11 cellular contexts compared by ENCODE assay signal in genomic region chr3:12393894-12394293, GRCh38.
DNase-seq lines count a peak whose midpoint lies in the region; TF ChIP-seq lines count a peak whose summit lies in the region.
"Had no signal": no experiment of that assay in that cellular context is flagged by ENCODE, and none has a peak within 500 bp of the region (broad histone marks: within the 10 kb centered on the region; RNA-seq: fewer than 3 reads in every experiment).

No MANE protein-coding gene starts in this region.

- no peak overlapping the region for H3K4me2 ChIP-seq in mesendoderm (ENCODE audit: low read length)

- TF ChIP-seq CTCF in AG04450 (IDR thresholded peaks at IDR 0.05; ENCODE audit: low read depth, low read length) (no peak), HFF-Myc (IDR thresholded peaks at IDR 0.05; ENCODE audit: low read depth, low read length, missing control alignments) (no peak), spleen (IDR thresholded peaks at IDR 0.05 in 8 of 11, conservative IDR thresholded peaks at IDR 0.05 in 3 of 11) (no peak), testis (IDR thresholded peaks at IDR 0.05) (no peak)

- no peak overlapping the region for H3K9ac ChIP-seq in mesendoderm (ENCODE audit: low read length)

- no peak overlapping the region for H4K5ac ChIP-seq in mesendoderm (ENCODE audit: low read length)

- no peak overlapping the region for H3K18ac ChIP-seq in mesendoderm (ENCODE audit: low read length)

- no peak overlapping the region for H4K8ac ChIP-seq in mesendoderm (ENCODE audit: low read depth, low read length)

- H3K4ac ChIP-seq in mesendoderm (ENCODE audit: low read depth, low read length) = no peak overlapping the region

- intact Hi-C loops in spleen (cut with DNase I; ENCODE audit: low total_unique reads) = no loop called here
- intact Hi-C loops in testis (cut with DNase I; ENCODE audit: low total_unique reads) = no loop called here

- H3K27ac ChIP-seq in AG04450 (ENCODE audit: low read depth, low read length) (no peak overlapping the region), mesendoderm (ENCODE audit: low read depth, low read length) (no peak overlapping the region), spleen (peak overlapping the region in 2 of 8 donors; percentile 3 to 24), testis (no peak overlapping the region)

- WGBS in mesendoderm (ENCODE audit: extremely low coverage, insufficient coverage, low lambda C conversion rate) = no CpG with 5 or more reads among the region's 1 CpG
- 31 to 76% (median 65%) methylated on average over 1 of the region's 1 CpG for WGBS in spleen, 5 donors
- 89 to 97% methylated on average over 1 of the region's 1 CpG for WGBS in testis, 2 donors

- H3K36me3 ChIP-seq in mesendoderm (ENCODE audit: control insufficient read depth, insufficient read depth, low read length) (no peaks in the 10 kb centered on the region), spleen (no peaks in the 10 kb centered on the region), testis (ENCODE audit: low read depth, missing control alignments) (no peaks in the 10 kb centered on the region)

- H3K9me3 ChIP-seq in AG04450 (ENCODE audit: control insufficient read depth, insufficient read depth, low read length) (no peaks in the 10 kb centered on the region), spleen (no peaks in the 10 kb centered on the region), testis (no peaks in the 10 kb centered on the region)

- no peak overlapping the region for H2BK120ac ChIP-seq in mesendoderm (ENCODE audit: low read depth, low read length)

- H3K4me1 ChIP-seq in mesendoderm (ENCODE audit: control insufficient read depth, low read depth, low read length) (no peaks in the 10 kb centered on the region), spleen (peaks cover 0 to 32% (median 16%) of the 10 kb centered on the region in 6 donors), testis (no peaks in the 10 kb centered on the region)

- no peak overlapping the region for H2BK5ac ChIP-seq in mesendoderm (ENCODE audit: low read length)

- peak; percentile 74 for DNase-seq in AG04450 (ENCODE audit: low read depth, low spot score)
- DNase-seq in HFF-Myc (ENCODE audit: extremely low read depth, low read depth) = peak; percentile 44
- peak; percentile 41 for DNase-seq in SW480 (ENCODE audit: low spot score)
- peak; percentile 92 for DNase-seq in iris pigment epithelial cell (ENCODE audit: low read depth)
- no peak for DNase-seq in mesendoderm
- DNase-seq in activated CD4-positive, CD25-positive, alpha-beta regulatory T cell (lab: John Stamatoyannopoulos, UW) = no peak
- no peak for DNase-seq in spleen
- DNase-seq in testis = no peak
- DNase-seq: CD8-positive, alpha-beta memory T cell; NCI-H2029 treated with DMSO at 0.1 percent for 48 hours; T-cell had no signal

- H3K79me2 ChIP-seq in mesendoderm (ENCODE audit: control insufficient read depth, insufficient read depth, low read length) = no peaks in the 10 kb centered on the region

- no peaks in the 10 kb centered on the region for H3K79me1 ChIP-seq in mesendoderm (ENCODE audit: low read length)

- POLR2A ChIA-PET in AG04450 (lab: Yijun Ruan, JAX) = interaction anchor here (0.8 kb wide), 1 partner anchor 115 kb away, joined by 3 read pairs; no protein-coding TSS in a partner anchor

- CTCF ChIA-PET in AG04450 (lab: Charles Lee) = interaction anchor here (2.0 kb wide), 1 partner anchor 86 kb away, joined by 6 read pairs; no protein-coding TSS in a partner anchor

- H3K4me3 ChIP-seq in AG04450 (ENCODE audit: low read depth, low read length) = no peak overlapping the region
- H3K4me3 ChIP-seq in HFF-Myc (replicated peaks; ENCODE audit: low read depth, low read length) = no peak overlapping the region
- H3K4me3 ChIP-seq in mesendoderm (ENCODE audit: low read length) = no peak overlapping the region
- no peak overlapping the region for H3K4me3 ChIP-seq in spleen
- no peak overlapping the region for H3K4me3 ChIP-seq in testis

- H3K56ac ChIP-seq in mesendoderm (ENCODE audit: low read length) = no peak overlapping the region

- H2BK15ac ChIP-seq in mesendoderm (replicated peaks; ENCODE audit: low read depth) = no peak overlapping the region

- no peak overlapping the region for H3K23ac ChIP-seq in mesendoderm (ENCODE audit: low read length)

- H2AK5ac ChIP-seq in mesendoderm (ENCODE audit: low read length) = no peak overlapping the region

- no peaks in the 10 kb centered on the region for H3K27me3 ChIP-seq in AG04450 (ENCODE audit: control insufficient read depth, insufficient read depth, low read length)
- H3K27me3 ChIP-seq in mesendoderm (ENCODE audit: insufficient read depth, low read length, poor library complexity) = no peaks in the 10 kb centered on the region
- H3K27me3 ChIP-seq in spleen (replicated peaks in 1 of 7) = no peaks in the 10 kb centered on the region
- no peaks in the 10 kb centered on the region for H3K27me3 ChIP-seq in testis

- TF ChIP-seq POLR2A in spleen (IDR thresholded peaks at IDR 0.05) (no peak), testis (IDR thresholded peaks at IDR 0.05) (no peak)

Comparison
In these comparisons a context has a peak if more than half of its experiments do, and no peak if none do; other contexts are left out.
1. DNase-seq: peak in AG04450 (single experiment), HFF-Myc (single experiment), SW480 (single experiment) and iris pigment epithelial cell (single experiment); none in mesendoderm (single experiment), activated CD4-positive, CD25-positive, alpha-beta regulatory T cell (0 of 4), spleen (single experiment) and testis (single experiment).